8 cellular contexts compared by ENCODE assay signal in genomic region chr11:76768091-76769047, GRCh38. TPM values are rescaled to one million over a fixed set of nuclear protein-coding genes. Genes with fewer than 3 reads are reported as not detected.
DNase-seq lines count a peak whose midpoint lies in the region; ATAC-seq and TF ChIP-seq lines count a peak whose summit lies in the region.

No MANE protein-coding gene starts in this region.

- H3K27ac ChIP-seq in hepatocyte: peak overlapping the region; percentile 78
- H3K27ac ChIP-seq in subcutaneous abdominal adipose tissue (ENCODE audit: low read depth, low read length): peak overlapping the region; percentile 20

- no peak overlapping the region for H2AFZ ChIP-seq in hepatocyte

- no peaks in the 10 kb centered on the region for H3K36me3 ChIP-seq in hepatocyte (replicated peaks; ENCODE audit: insufficient read depth, low read depth)
- H3K36me3 ChIP-seq in subcutaneous abdominal adipose tissue (ENCODE audit: control insufficient read depth in 5 of 5, insufficient read depth in 5 of 5, low read length in 5 of 5): no peaks in the 10 kb centered on the region

- no peak for TF ChIP-seq CTCF in hepatocyte (IDR thresholded peaks at IDR 0.05; ENCODE audit: poor library complexity)

- ATAC-seq in GM21367 (IDR thresholded peaks at IDR 0.05; ENCODE audit: unreplicated experiment) (no peak), HG02623 (IDR thresholded peaks at IDR 0.05; ENCODE audit: unreplicated experiment) (no peak)

- H3K4me3 ChIP-seq in hepatocyte: no peak overlapping the region
- peak overlapping the region; percentile 24 to 65 (median 44) for H3K4me3 ChIP-seq in subcutaneous abdominal adipose tissue (ENCODE audit: low read depth in 1 of 5, low read length in 5 of 5)

- DNase-seq in DMS53 treated with DMSO at 0.1 percent for 48 hours (lab: John Stamatoyannopoulos, UW; ENCODE audit: unreplicated experiment): peak; percentile 60
- DNase-seq in NCI-H1694 (lab: John Stamatoyannopoulos, UW): peak; percentile 12
- DNase-seq in activated CD4-positive, alpha-beta T cell treated with anti-CD3 and anti-CD28 coated beads, Interleukin-2, amount 50 U/mL, for 48 hours: peak; percentile 13 to 16
- no peak for DNase-seq in hepatocyte (ENCODE audit: low spot score)
- no peak for DNase-seq in NCI-H128 (lab: John Stamatoyannopoulos, UW; ENCODE audit: unreplicated experiment)

- H3K4me1 ChIP-seq in hepatocyte (ENCODE audit: insufficient read depth) (peaks cover 59% of the 10 kb centered on the region), subcutaneous abdominal adipose tissue (ENCODE audit: control insufficient read depth in 5 of 5, insufficient read depth in 5 of 5, low read length in 5 of 5) (peaks cover 21 to 93% (median 90%) of the 10 kb centered on the region in 5 donors)

- WGBS in hepatocyte (ENCODE audit: low lambda C conversion rate, missing lambda C conversion rate): 28% methylated on average over 8 of the region's 9 CpGs

- H3K27me3 ChIP-seq in hepatocyte: no peaks in the 10 kb centered on the region
- H3K27me3 ChIP-seq in subcutaneous abdominal adipose tissue (ENCODE audit: control insufficient read depth in 5 of 5, insufficient read depth in 4 of 5, low read length in 5 of 5): no peaks in the 10 kb centered on the region

- H3K9me3 ChIP-seq in hepatocyte (ENCODE audit: low read depth): no peaks in the 10 kb centered on the region
- no peaks in the 10 kb centered on the region for H3K9me3 ChIP-seq in subcutaneous abdominal adipose tissue (ENCODE audit: control insufficient read depth in 5 of 5, low read length in 5 of 5)

- H3K9ac ChIP-seq in subcutaneous abdominal adipose tissue (ENCODE audit: low read length in 5 of 5): peak overlapping the region in 4 of 5 donors; percentile 12 to 44 (median 42)

- no peaks in the 10 kb centered on the region for H3K79me2 ChIP-seq in hepatocyte

- H3K9me2 ChIP-seq in hepatocyte (replicated peaks; ENCODE audit: insufficient read depth): no peaks in the 10 kb centered on the region

- H3K4me2 ChIP-seq in hepatocyte: peak overlapping the region; percentile 56

- no peaks in the 10 kb centered on the region for H4K20me1 ChIP-seq in hepatocyte (ENCODE audit: insufficient read depth, poor library complexity, severe bottlenecking)

RNA-seq across cellular contexts. Expression of gene TSKU, which starts 14.8 kb away (rescaled TPM):
- 61.9 and 62.9 TPM in 2 replicates for total RNA-seq in hepatocyte
- 73.7 and 81.9 TPM in 2 replicates for polyA plus RNA-seq in hepatocyte

Comparison
In these comparisons a context has a peak if more than half of its experiments do, and no peak if none do; other contexts are left out.
1. DNase-seq: peak in DMS53 treated with DMSO at 0.1 percent for 48 hours (single experiment), NCI-H1694 (single experiment) and activated CD4-positive, alpha-beta T cell treated with anti-CD3 and anti-CD28 coated beads, Interleukin-2, amount 50 U/mL, for 48 hours (2 of 2); none in hepatocyte (single experiment) and NCI-H128 (single experiment).